Comparison of ENCODE assay signal across 28 cellular contexts in the genomic region with DNA sequence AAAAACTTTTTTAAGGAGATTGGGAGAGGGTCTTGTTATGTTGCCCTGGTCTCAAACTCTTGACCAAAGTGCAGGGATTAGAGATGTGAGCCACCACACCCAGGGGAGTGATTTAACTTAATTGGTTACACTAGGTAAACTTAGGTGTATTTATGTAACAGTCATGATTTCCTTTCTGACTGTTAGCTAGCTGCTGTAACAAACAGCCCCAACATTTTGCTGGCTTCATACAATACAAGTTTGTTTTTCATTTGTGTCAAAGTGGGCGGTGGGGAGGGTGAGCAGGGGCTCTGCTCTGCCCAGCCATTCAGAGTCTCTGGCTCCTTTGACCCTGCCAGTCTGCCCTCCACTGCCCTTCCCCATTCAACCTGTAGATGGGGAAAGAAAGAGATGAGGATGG.
"Had no signal": no experiment of that assay in that cellular context is flagged by ENCODE, and none has a peak within 500 bp of the region (broad histone marks: within the 10 kb centered on the region; RNA-seq: fewer than 3 reads in every experiment).

No MANE protein-coding gene starts in this region.

- H3K27ac ChIP-seq: adrenal gland, body of pancreas, breast epithelium, cardiac muscle cell, colonic mucosa, epithelial cell of prostate, esophagus squamous epithelium, gastroesophageal sphincter, heart right ventricle had no signal

- H3K27me3 ChIP-seq: adrenal gland, body of pancreas, breast epithelium, cardiac muscle cell, colonic mucosa, esophagus squamous epithelium, gastroesophageal sphincter, heart right ventricle had no signal

- H3K4me1 ChIP-seq: adrenal gland, breast epithelium, colonic mucosa had no signal

- H3K4me3 Mint-ChIP-seq: activated CD4-positive, alpha-beta memory T cell treated with anti-CD3 and anti-CD28 coated beads, Interleukin-2, amount 10 ng/mL, durations not matched to agents 7 days and 5 days; activated CD4-positive, alpha-beta T cell treated with anti-CD3 and anti-CD28 coated beads, Interleukin-2, amount 10 ng/mL, durations not matched to agents 7 days and 5 days; activated naive CD4-positive, alpha-beta T cell treated with anti-CD3 and anti-CD28 coated beads for 36 hours; activated naive CD4-positive, alpha-beta T cell treated with anti-CD3 and anti-CD28 coated beads, Interleukin-2, amount 50 U/mL, for 24 hours; activated naive CD8-positive, alpha-beta T cell treated with anti-CD3 and anti-CD28 coated beads for 36 hours; activated naive CD8-positive, alpha-beta T cell treated with anti-CD3 and anti-CD28 coated beads, Interleukin-2, amount 50 U/mL, for 24 hours; activated T-cell treated with anti-CD3 and anti-CD28 coated beads, Interleukin-2, amount 50 U/mL, for 24 hours; activated T-cell treated with anti-CD3 and anti-CD28 coated beads, Interleukin-2, amount 50 U/mL, for 72 hours had no signal

- H3K27me3 Mint-ChIP-seq: activated CD4-positive, alpha-beta memory T cell treated with anti-CD3 and anti-CD28 coated beads, Interleukin-2, amount 10 ng/mL, durations not matched to agents 7 days and 5 days; activated CD4-positive, alpha-beta T cell treated with anti-CD3 and anti-CD28 coated beads, Interleukin-2, amount 10 ng/mL, durations not matched to agents 7 days and 5 days; activated naive CD8-positive, alpha-beta T cell treated with anti-CD3 and anti-CD28 coated beads for 36 hours; activated naive CD8-positive, alpha-beta T cell treated with anti-CD3 and anti-CD28 coated beads, Interleukin-2, amount 50 U/mL, for 24 hours; activated T-cell treated with anti-CD3 and anti-CD28 coated beads, Interleukin-2, amount 50 U/mL, for 24 hours had no signal

- H3K36me3 ChIP-seq: adrenal gland, breast epithelium, cardiac muscle cell, colonic mucosa, gastroesophageal sphincter had no signal

- H3K9me3 ChIP-seq: adrenal gland, body of pancreas, breast epithelium, colonic mucosa, esophagus squamous epithelium, gastroesophageal sphincter, heart right ventricle had no signal

- H3K9me3 Mint-ChIP-seq: activated naive CD4-positive, alpha-beta T cell treated with anti-CD3 and anti-CD28 coated beads, Interleukin-2, amount 50 U/mL, for 24 hours had no signal

- H3K27ac Mint-ChIP-seq: activated CD4-positive, alpha-beta memory T cell treated with anti-CD3 and anti-CD28 coated beads, Interleukin-2, amount 10 ng/mL, durations not matched to agents 7 days and 5 days; activated CD4-positive, alpha-beta T cell treated with anti-CD3 and anti-CD28 coated beads, Interleukin-2, amount 10 ng/mL, durations not matched to agents 7 days and 5 days; activated naive CD4-positive, alpha-beta T cell treated with anti-CD3 and anti-CD28 coated beads for 36 hours; activated naive CD4-positive, alpha-beta T cell treated with anti-CD3 and anti-CD28 coated beads, Interleukin-2, amount 50 U/mL, for 24 hours; activated naive CD8-positive, alpha-beta T cell treated with anti-CD3 and anti-CD28 coated beads for 36 hours; activated naive CD8-positive, alpha-beta T cell treated with anti-CD3 and anti-CD28 coated beads, Interleukin-2, amount 50 U/mL, for 24 hours; activated T-cell treated with anti-CD3 and anti-CD28 coated beads, Interleukin-2, amount 50 U/mL, for 24 hours; activated T-cell treated with anti-CD3 and anti-CD28 coated beads, Interleukin-2, amount 50 U/mL, for 72 hours had no signal

- H3K4me3 ChIP-seq: adrenal gland, body of pancreas, breast epithelium, cardiac muscle cell, colonic mucosa, esophagus squamous epithelium, gastroesophageal sphincter, heart right ventricle had no signal

- ATAC-seq: activated naive CD8-positive, alpha-beta T cell treated with anti-CD3 and anti-CD28 coated beads, Interleukin-2, amount 50 U/mL, for 24 hours; activated T-cell treated with anti-CD3 and anti-CD28 coated beads, Interleukin-2, amount 50 U/mL, for 72 hours; body of pancreas; gastroesophageal sphincter; heart right ventricle had no signal

- H3K4me1 Mint-ChIP-seq: activated CD4-positive, alpha-beta memory T cell treated with anti-CD3 and anti-CD28 coated beads, Interleukin-2, amount 10 ng/mL, durations not matched to agents 7 days and 5 days; activated CD4-positive, alpha-beta T cell treated with anti-CD3 and anti-CD28 coated beads, Interleukin-2, amount 10 ng/mL, durations not matched to agents 7 days and 5 days; activated naive CD4-positive, alpha-beta T cell treated with anti-CD3 and anti-CD28 coated beads, Interleukin-2, amount 50 U/mL, for 24 hours; activated naive CD8-positive, alpha-beta T cell treated with anti-CD3 and anti-CD28 coated beads for 36 hours; activated naive CD8-positive, alpha-beta T cell treated with anti-CD3 and anti-CD28 coated beads, Interleukin-2, amount 50 U/mL, for 24 hours had no signal

- H3K36me3 Mint-ChIP-seq: activated naive CD4-positive, alpha-beta T cell treated with anti-CD3 and anti-CD28 coated beads, Interleukin-2, amount 50 U/mL, for 24 hours; activated naive CD8-positive, alpha-beta T cell treated with anti-CD3 and anti-CD28 coated beads for 36 hours had no signal

- DNase-seq: activated CD4-positive, alpha-beta memory T cell treated with anti-CD3 and anti-CD28 coated beads, Interleukin-2, amount 10 ng/mL, durations not matched to agents 7 days and 5 days; activated CD4-positive, alpha-beta T cell treated with anti-CD3 and anti-CD28 coated beads for 1 hour; activated CD4-positive, alpha-beta T cell treated with anti-CD3 and anti-CD28 coated beads for 4 hours; activated CD4-positive, alpha-beta T cell treated with anti-CD3 and anti-CD28 coated beads, Interleukin-2, amount 10 ng/mL, durations not matched to agents 7 days and 5 days; activated CD4-positive, alpha-beta T cell treated with anti-CD3 and anti-CD28 coated beads, Interleukin-2, amount 50 U/mL, for 4 hours; activated CD8-positive, alpha-beta memory T cell treated with anti-CD3 and anti-CD28 coated beads, Interleukin-2, amount 50 U/mL, for 48 hours; activated naive CD4-positive, alpha-beta T cell treated with anti-CD3 and anti-CD28 coated beads for 36 hours; activated naive CD8-positive, alpha-beta T cell treated with anti-CD3 and anti-CD28 coated beads for 36 hours; activated naive CD8-positive, alpha-beta T cell treated with anti-CD3 and anti-CD28 coated beads, Interleukin-2, amount 50 U/mL, for 24 hours; activated T-cell treated with anti-CD3 and anti-CD28 coated beads for 4 hours; activated T-cell treated with anti-CD3 and anti-CD28 coated beads, Interleukin-2, amount 50 U/mL, for 24 hours; activated T-cell treated with anti-CD3 and anti-CD28 coated beads, Interleukin-2, amount 50 U/mL, for 72 hours; adrenal gland; amygdala; body of pancreas; central memory CD4-positive, alpha-beta T cell; cerebellar nuclear complex; colonic mucosa; effector CD8-positive, alpha-beta T cell; esophagus squamous epithelium; foreskin melanocyte; heart right ventricle; T-helper 2 cell had no signal
